In the genomic region with DNA sequence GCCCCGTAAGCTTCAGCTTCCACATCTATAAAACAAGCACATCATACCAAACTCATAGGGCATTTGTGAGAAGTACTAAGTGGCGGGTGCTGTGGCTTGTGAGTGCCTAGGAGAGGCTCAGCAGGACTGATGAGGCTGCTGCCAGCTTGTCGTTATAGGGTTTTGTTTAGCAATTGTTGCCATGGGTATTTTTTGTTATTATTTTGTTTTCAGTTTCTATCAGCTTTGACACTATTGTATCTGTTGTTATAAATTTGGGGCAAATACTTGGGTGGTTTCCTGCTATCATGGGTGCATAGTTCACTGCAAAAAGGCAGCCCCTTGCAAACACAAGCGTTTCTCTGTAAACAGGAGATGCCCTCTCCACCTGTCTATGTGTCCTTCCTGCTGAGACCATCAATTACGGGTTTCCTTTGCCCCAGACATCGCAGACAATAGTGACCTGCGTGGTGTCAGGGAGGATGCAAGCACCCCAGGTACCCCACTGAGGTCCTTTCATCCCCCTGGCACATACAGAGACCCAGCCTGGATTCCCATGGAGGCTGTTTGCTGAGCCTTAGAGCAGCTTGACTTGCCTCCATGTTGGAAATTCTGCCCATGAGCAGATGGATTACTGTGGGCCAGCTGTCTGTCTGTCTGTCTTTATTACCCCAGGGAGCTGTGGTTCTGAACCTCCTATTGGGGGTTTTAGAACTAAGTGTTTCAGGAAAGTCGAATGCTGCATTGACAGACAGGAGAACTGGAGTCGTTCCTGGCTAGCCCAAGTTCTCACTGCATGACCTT, we compare ENCODE assay signal across 7 cellular contexts. TPM values are rescaled to one million over a fixed set of nuclear protein-coding genes. Genes with fewer than 3 reads are reported as not detected.
DNase-seq lines count a peak whose midpoint lies in the region; ATAC-seq and TF ChIP-seq lines count a peak whose summit lies in the region.

No MANE protein-coding gene starts in this region.

- H3K9ac ChIP-seq in neural progenitor cell, result no peak overlapping the region

- no peaks in the 10 kb centered on the region for H3K36me3 Mint-ChIP-seq in GM23338 (ENCODE audit: low read depth)
- H3K36me3 Mint-ChIP-seq in activated T-helper 17 cell treated with anti-CD3 and anti-CD28 coated beads, Interleukin-2, amount 50 U/mL, for 72 hours (ENCODE audit: low read depth), result peaks cover 20% of the 10 kb centered on the region
- peaks cover 2% of the 10 kb centered on the region for H3K36me3 Mint-ChIP-seq in neural progenitor cell

- H4K20me1 ChIP-seq in GM23338 (replicated peaks; ENCODE audit: insufficient read depth) (no peaks in the 10 kb centered on the region), neural progenitor cell (ENCODE audit: low read depth) (no peaks in the 10 kb centered on the region)

- H3K79me2 ChIP-seq in GM23338 (replicated peaks; ENCODE audit: insufficient read depth), result no peaks in the 10 kb centered on the region
- peaks cover 15% of the 10 kb centered on the region for H3K79me2 ChIP-seq in neural progenitor cell (ENCODE audit: low read depth)

- H3K27me3 Mint-ChIP-seq in GM23338 (ENCODE audit: insufficient read depth, low read depth, poor library complexity), result peaks cover 15% of the 10 kb centered on the region
- no peaks in the 10 kb centered on the region for H3K27me3 Mint-ChIP-seq in activated T-helper 17 cell treated with anti-CD3 and anti-CD28 coated beads, Interleukin-2, amount 50 U/mL, for 72 hours
- H3K27me3 Mint-ChIP-seq in neural progenitor cell (ENCODE audit: insufficient read depth, low read depth), result no peaks in the 10 kb centered on the region

- no peaks in the 10 kb centered on the region for H3K9me2 ChIP-seq in GM23338 (ENCODE audit: insufficient read depth)

- no peak overlapping the region for H3K27ac Mint-ChIP-seq in GM23338
- H3K27ac Mint-ChIP-seq in activated T-helper 17 cell treated with anti-CD3 and anti-CD28 coated beads, Interleukin-2, amount 50 U/mL, for 72 hours, result peak overlapping the region; percentile 97
- no peak overlapping the region for H3K27ac Mint-ChIP-seq in neural progenitor cell

- DNase-seq in GM23338 (ENCODE audit: low spot score) (no peak), NCI-H2171 (lab: John Stamatoyannopoulos, UW) (peak; percentile 34), neural progenitor cell (ENCODE audit: low spot score) (no peak), NCI-H2196 treated with DMSO at 0.1 percent for 48 hours (lab: John Stamatoyannopoulos, UW; ENCODE audit: unreplicated experiment) (no peak)

- no peaks in the 10 kb centered on the region for H3K27me3 ChIP-seq in GM23338 (ENCODE audit: insufficient read depth)
- peaks cover 46% of the 10 kb centered on the region for H3K27me3 ChIP-seq in neural progenitor cell

- H3K9me3 Mint-ChIP-seq in GM23338, result peaks cover 2% of the 10 kb centered on the region; the same call in 1 of the 3 replicates
- no peaks in the 10 kb centered on the region for H3K9me3 Mint-ChIP-seq in activated T-helper 17 cell treated with anti-CD3 and anti-CD28 coated beads, Interleukin-2, amount 50 U/mL, for 72 hours
- no peaks in the 10 kb centered on the region for H3K9me3 Mint-ChIP-seq in neural progenitor cell

- H3K4me3 Mint-ChIP-seq in GM23338, result no peak overlapping the region
- H3K4me3 Mint-ChIP-seq in activated T-helper 17 cell treated with anti-CD3 and anti-CD28 coated beads, Interleukin-2, amount 50 U/mL, for 72 hours, result peak overlapping the region; percentile 86
- H3K4me3 Mint-ChIP-seq in neural progenitor cell, result no peak overlapping the region

- H3K4me2 ChIP-seq in GM23338, result no peak overlapping the region
- peak overlapping the region; percentile 3 for H3K4me2 ChIP-seq in neural progenitor cell

- H3K27ac ChIP-seq in GM23338 (ENCODE audit: low read depth), result no peak overlapping the region
- H3K27ac ChIP-seq in neural progenitor cell, result no peak overlapping the region

- H3F3A ChIP-seq in GM23338 (replicated peaks; ENCODE audit: low read depth) (no peaks in the 10 kb centered on the region), neural progenitor cell (ENCODE audit: low read depth) (peaks cover 11% of the 10 kb centered on the region)

- no peaks in the 10 kb centered on the region for H3K9me3 ChIP-seq in neural progenitor cell (ENCODE audit: low read depth)

- TF ChIP-seq CTCF in GM23338 (conservative IDR thresholded peaks at IDR 0.05; ENCODE audit: low read depth in 2 of 2), result no peak
- no peak for TF ChIP-seq CTCF in neural progenitor cell (IDR thresholded peaks at IDR 0.05)

- ATAC-seq in GM23338 (0 out of 3 replicates have a peak, but pooled peaks have one; percentile 2), GM18873 (IDR thresholded peaks at IDR 0.05; ENCODE audit: low FRiP score, unreplicated experiment) (no peak), GM18867 (IDR thresholded peaks at IDR 0.05; ENCODE audit: unreplicated experiment) (no peak)
- peak; percentile 26 for ATAC-seq in activated T-helper 17 cell treated with anti-CD3 and anti-CD28 coated beads, Interleukin-2, amount 50 U/mL, for 72 hours (replicated peaks)

- H2AFZ ChIP-seq in GM23338, result no peak overlapping the region
- H2AFZ ChIP-seq in neural progenitor cell (replicated peaks), result no peak overlapping the region

- H3K4me1 ChIP-seq in GM23338 (ENCODE audit: insufficient read depth) (peaks cover 11% of the 10 kb centered on the region; the same call in 1 of the 2 replicates), neural progenitor cell (peaks cover 18% of the 10 kb centered on the region)

- H3K4me3 ChIP-seq in GM23338, result no peak overlapping the region
- H3K4me3 ChIP-seq in neural progenitor cell, result no peak overlapping the region

- H3K36me3 ChIP-seq in GM23338 (ENCODE audit: insufficient read depth), result no peaks in the 10 kb centered on the region
- no peaks in the 10 kb centered on the region for H3K36me3 ChIP-seq in neural progenitor cell

- H3K4me1 Mint-ChIP-seq in GM23338 (peaks cover 35% of the 10 kb centered on the region), neural progenitor cell (peaks cover 44% of the 10 kb centered on the region)
- peaks cover 44% of the 10 kb centered on the region for H3K4me1 Mint-ChIP-seq in activated T-helper 17 cell treated with anti-CD3 and anti-CD28 coated beads, Interleukin-2, amount 50 U/mL, for 72 hours

TF ChIP-seq in GM23338, 12 proteins besides CTCF, POLR2A, EP300 and RAD21 (continues in another document):
- TF ChIP-seq CREB1 (CRISPR knock-in tag; IDR thresholded peaks at IDR 0.05; ENCODE audit: low read depth) (no peak), POLR2AphosphoS5 (IDR thresholded peaks at IDR 0.05; ENCODE audit: low read depth) (no peak), ZNF331 (CRISPR knock-in tag; IDR thresholded peaks at IDR 0.05; ENCODE audit: low read depth) (no peak), NANOG (IDR thresholded peaks at IDR 0.05; ENCODE audit: borderline replicate concordance) (no peak)
- TF ChIP-seq, protein P1, sequence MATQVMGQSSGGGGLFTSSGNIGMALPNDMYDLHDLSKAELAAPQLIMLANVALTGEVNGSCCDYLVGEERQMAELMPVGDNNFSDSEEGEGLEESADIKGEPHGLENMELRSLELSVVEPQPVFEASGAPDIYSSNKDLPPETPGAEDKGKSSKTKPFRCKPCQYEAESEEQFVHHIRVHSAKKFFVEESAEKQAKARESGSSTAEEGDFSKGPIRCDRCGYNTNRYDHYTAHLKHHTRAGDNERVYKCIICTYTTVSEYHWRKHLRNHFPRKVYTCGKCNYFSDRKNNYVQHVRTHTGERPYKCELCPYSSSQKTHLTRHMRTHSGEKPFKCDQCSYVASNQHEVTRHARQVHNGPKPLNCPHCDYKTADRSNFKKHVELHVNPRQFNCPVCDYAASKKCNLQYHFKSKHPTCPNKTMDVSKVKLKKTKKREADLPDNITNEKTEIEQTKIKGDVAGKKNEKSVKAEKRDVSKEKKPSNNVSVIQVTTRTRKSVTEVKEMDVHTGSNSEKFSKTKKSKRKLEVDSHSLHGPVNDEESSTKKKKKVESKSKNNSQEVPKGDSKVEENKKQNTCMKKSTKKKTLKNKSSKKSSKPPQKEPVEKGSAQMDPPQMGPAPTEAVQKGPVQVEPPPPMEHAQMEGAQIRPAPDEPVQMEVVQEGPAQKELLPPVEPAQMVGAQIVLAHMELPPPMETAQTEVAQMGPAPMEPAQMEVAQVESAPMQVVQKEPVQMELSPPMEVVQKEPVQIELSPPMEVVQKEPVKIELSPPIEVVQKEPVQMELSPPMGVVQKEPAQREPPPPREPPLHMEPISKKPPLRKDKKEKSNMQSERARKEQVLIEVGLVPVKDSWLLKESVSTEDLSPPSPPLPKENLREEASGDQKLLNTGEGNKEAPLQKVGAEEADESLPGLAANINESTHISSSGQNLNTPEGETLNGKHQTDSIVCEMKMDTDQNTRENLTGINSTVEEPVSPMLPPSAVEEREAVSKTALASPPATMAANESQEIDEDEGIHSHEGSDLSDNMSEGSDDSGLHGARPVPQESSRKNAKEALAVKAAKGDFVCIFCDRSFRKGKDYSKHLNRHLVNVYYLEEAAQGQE (IDR thresholded peaks at IDR 0.05; ENCODE audit: unreplicated experiment), result no peak

RNA-seq across cellular contexts. Expression of a gene that starts 3.2 kb away (rescaled TPM):
- total RNA-seq in GM23338 (2014; rRNA removed; shearing (Covaris generic)), result 17.6 and 18.0 TPM in 2 replicates
- polyA plus RNA-seq in GM23338 (2016; fragmentation: Nextera tagmentation; extraction: Ambion mirVana), result 21.1 and 21.4 TPM in 2 replicates
- total RNA-seq in activated T-helper 17 cell treated with anti-CD3 and anti-CD28 coated beads, Interleukin-2, amount 50 U/mL, for 72 hours, result 10 to 100 TPM; 39.2 to 78.5 TPM
- 30.4 and 56.5 TPM in 2 replicates for total RNA-seq in neural progenitor cell (ENCODE audit: low replicate concordance)

Comparison
In these comparisons a context has a peak if more than half of its experiments do, and no peak if none do; other contexts are left out.
1. ATAC-seq: peak in GM23338 (single experiment) and activated T-helper 17 cell treated with anti-CD3 and anti-CD28 coated beads, Interleukin-2, amount 50 U/mL, for 72 hours (single experiment); none in GM18873 (single experiment) and GM18867 (single experiment).